ENCODE assay signal across 23 cellular contexts in genomic region chrX:120311632-120312000, GRCh38. TPM values are rescaled to one million over a fixed set of nuclear protein-coding genes. Genes with fewer than 3 reads are reported as not detected.
DNase-seq lines count a peak whose midpoint lies in the region; ATAC-seq and TF ChIP-seq lines count a peak whose summit lies in the region.
"Had no signal": no experiment of that assay in that cellular context is flagged by ENCODE, and none has a peak within 500 bp of the region (broad histone marks: within the 10 kb centered on the region; RNA-seq: fewer than 3 reads in every experiment).

No MANE protein-coding gene starts in this region.

- no peaks in the 10 kb centered on the region for H3K79me1 ChIP-seq in neuronal stem cell (ENCODE audit: low read depth, low read length)

- H3K4me3 ChIP-seq in neuronal stem cell (ENCODE audit: low read length in 2 of 2) (no peak overlapping the region), mammary epithelial cell (replicated peaks in 1 of 3; ENCODE audit: insufficient read depth in 1 of 3, low read depth in 2 of 3, low read length in 3 of 3) (no peak overlapping the region)

- peak overlapping the region; percentile 2 for H3K4me2 ChIP-seq in neuronal stem cell (ENCODE audit: insufficient read depth, low read length, poor library complexity, severe bottlenecking)
- no peak overlapping the region for H3K4me2 ChIP-seq in mammary epithelial cell (ENCODE audit: insufficient read depth, low read depth, low read length)

- H4K91ac ChIP-seq in neuronal stem cell (ENCODE audit: low read depth, low read length, poor library complexity) = no peak overlapping the region

- peaks cover 0 to 70% (median 10%) of the 10 kb centered on the region in 3 experiments for H3K27me3 ChIP-seq in neuronal stem cell (ENCODE audit: control insufficient read depth in 3 of 3, insufficient read depth in 3 of 3, low read depth in 1 of 3, low read length in 3 of 3)
- H3K27me3 ChIP-seq in mammary epithelial cell (ENCODE audit: insufficient read depth, low read length) = no peaks in the 10 kb centered on the region

- dilution Hi-C loops in mammary epithelial cell (cut with HindIII; ENCODE audit: low sequenced_read_pairs) = loop anchor here (5.0 kb wide), 1 partner anchor 69 kb away; no protein-coding TSS in a partner anchor

- H3K18ac ChIP-seq in neuronal stem cell (ENCODE audit: low read length) = no peak overlapping the region

- ATAC-seq in GM21447 (IDR thresholded peaks at IDR 0.05; ENCODE audit: unreplicated experiment) = no peak
- ATAC-seq: activated CD8-positive, alpha-beta T cell treated with anti-CD3 and anti-CD28 coated beads for 36 hours had no signal

- in situ Hi-C loops in mammary epithelial cell (cut with MboI; ENCODE audit: low sequenced_read_pairs in 2 of 2) = no loop called here

- H3K4ac ChIP-seq in neuronal stem cell (ENCODE audit: low read length) = no peak overlapping the region

- H3K79me2 ChIP-seq in mammary epithelial cell (ENCODE audit: insufficient read depth, low read length) = no peaks in the 10 kb centered on the region

- H3K36me3 ChIP-seq in neuronal stem cell (replicated peaks in 1 of 2; ENCODE audit: control insufficient read depth in 2 of 2, insufficient read depth in 2 of 2, low read length in 2 of 2) (no peaks in the 10 kb centered on the region), mammary epithelial cell (ENCODE audit: insufficient read depth, low read length) (no peaks in the 10 kb centered on the region)
- H3K36me3 ChIP-seq: gastroesophageal sphincter, lower lobe of right lung, stomach had no signal

- no CpG with 5 or more reads among the region's 3 CpGs for WGBS in neuronal stem cell (ENCODE audit: extremely low coverage in 2 of 2, insufficient read length in 2 of 2, insufficient replicate concordance in 1 of 2), 2 donors
- WGBS in mammary epithelial cell (ENCODE audit: low coverage, missing lambda C conversion rate) = 30% methylated on average over 2 of the region's 3 CpGs

- H3K9me3 ChIP-seq in neuronal stem cell (replicated peaks in 1 of 2; ENCODE audit: control insufficient read depth in 2 of 2, insufficient read depth in 1 of 2, low read depth in 1 of 2, low read length in 2 of 2) (no peaks in the 10 kb centered on the region), mammary epithelial cell (replicated peaks; ENCODE audit: insufficient read depth, low read length) (no peaks in the 10 kb centered on the region)
- H3K9me3 ChIP-seq: A549, gastroesophageal sphincter, lower lobe of right lung had no signal

- H3K14ac ChIP-seq in neuronal stem cell (ENCODE audit: low read length) = no peak overlapping the region

- no TSS peak for BruUV-seq in mammary epithelial cell (replicated peaks; lab: Mats Ljungman, UMichigan)

- peak; percentile 39 for DNase-seq in NCI-H2196 (lab: John Stamatoyannopoulos, UW; ENCODE audit: unreplicated experiment)
- no peak for DNase-seq in NCI-H2196 treated with DMSO at 0.1 percent for 48 hours (lab: John Stamatoyannopoulos, UW; ENCODE audit: unreplicated experiment)
- peak; percentile 30 for DNase-seq in NCI-H1105 (lab: John Stamatoyannopoulos, UW)
- peak; percentile 11 for DNase-seq in astrocyte of the hippocampus (ENCODE audit: low read depth, low spot score)
- DNase-seq in neuronal stem cell (ENCODE audit: low spot score) = no peak
- no peak for DNase-seq in RKO (ENCODE audit: low spot score)
- no peak for DNase-seq in mammary epithelial cell
- DNase-seq: CD4-positive, CD25-positive, alpha-beta regulatory T cell; dermis blood vessel endothelial cell; naive thymus-derived CD8-positive, alpha-beta T cell; stomach had no signal

- H2BK120ac ChIP-seq in neuronal stem cell (ENCODE audit: low read depth, low read length) = no peak overlapping the region

- intact Hi-C loops in mammary epithelial cell (cut with micrococcal nuclease) = no loop called here

- no peak overlapping the region for H4K8ac ChIP-seq in neuronal stem cell (ENCODE audit: low read depth, low read length)

- no peaks in the 10 kb centered on the region for H4K20me1 ChIP-seq in mammary epithelial cell (ENCODE audit: insufficient read depth, low read length)

- H2BK5ac ChIP-seq in neuronal stem cell (ENCODE audit: low read length) = no peak overlapping the region

- no peak overlapping the region for H3K9ac ChIP-seq in neuronal stem cell (ENCODE audit: low read depth, low read length, poor library complexity)
- no peak overlapping the region for H3K9ac ChIP-seq in mammary epithelial cell (ENCODE audit: insufficient read depth, low read length)

- TF ChIP-seq CTCF in mammary epithelial cell (conservative IDR thresholded peaks at IDR 0.05 in 1 of 2, IDR thresholded peaks at IDR 0.05 in 1 of 2; ENCODE audit: extremely low read depth in 1 of 2, insufficient read depth in 1 of 2, low read depth in 1 of 2, low read length in 2 of 2) = no peak

- no peak overlapping the region for H2AK5ac ChIP-seq in neuronal stem cell (ENCODE audit: low read depth, low read length)

- CTCF ChIA-PET in mammary epithelial cell (lab: Charles Lee; ENCODE audit: low non-redundant PET) = no interaction called here

- H3K4me1 ChIP-seq in neuronal stem cell (ENCODE audit: control insufficient read depth in 2 of 2, insufficient read depth in 1 of 2, low read depth in 1 of 2, low read length in 2 of 2) = peaks cover 4% of the 10 kb centered on the region in 2 donors
- peaks cover 16% of the 10 kb centered on the region for H3K4me1 ChIP-seq in mammary epithelial cell (ENCODE audit: insufficient read depth, low read length)

- H2AFZ ChIP-seq in neuronal stem cell (ENCODE audit: low read length) (peak overlapping the region; percentile 90), mammary epithelial cell (ENCODE audit: low read depth, low read length) (no peak overlapping the region)

- H3K23ac ChIP-seq in neuronal stem cell (ENCODE audit: low read depth, low read length, poor library complexity) = no peak overlapping the region

- H2BK12ac ChIP-seq in neuronal stem cell (ENCODE audit: low read length) = no peak overlapping the region

- H3K27ac ChIP-seq in neuronal stem cell (replicated peaks; ENCODE audit: low read length) = no peak overlapping the region
- H3K27ac ChIP-seq in mammary epithelial cell (ENCODE audit: insufficient read depth, low read depth, low read length) = no peak overlapping the region
- H3K27ac ChIP-seq: A549, lower lobe of right lung, stomach, VCaP had no signal

- H2BK15ac ChIP-seq in neuronal stem cell (ENCODE audit: low read length) = no peak overlapping the region

RNA-seq across cellular contexts. Expression of gene TMEM255A, which starts 0.4 kb away (rescaled TPM):
- 7.2 TPM for polyA plus RNA-seq in neuronal stem cell (2013, experiment 1 of 2)
- polyA plus RNA-seq in neuronal stem cell (2013, experiment 2 of 2) = 7.0 TPM
- under 1 TPM in 1 of 2 donors, not detected in 1; 0.40 TPM for total RNA-seq in mammary epithelial cell
- polyA plus RNA-seq in mammary epithelial cell = 0.43 TPM
- polyA minus RNA-seq in mammary epithelial cell = not detected
- total RNA-seq: activated CD8-positive, alpha-beta T cell treated with anti-CD3 and anti-CD28 coated beads for 36 hours; CD4-positive, CD25-positive, alpha-beta regulatory T cell; dermis blood vessel endothelial cell; T-helper 1 cell treated with Interleukin-12 subunit alpha and Interleukin-12 subunit beta and Interleukin-4 antibody, amounts not matched to agents 30 ng/mL and 1 ng/mL, for 36 hours had no signal

RNA-seq across cellular contexts. Expression of gene ATP1B4, which starts 50.3 kb away (rescaled TPM):
- not detected for polyA plus RNA-seq in neuronal stem cell (2013, experiment 1 of 2)
- polyA plus RNA-seq in neuronal stem cell (2013, experiment 2 of 2) = not detected
- not detected for total RNA-seq in mammary epithelial cell
- polyA plus RNA-seq in mammary epithelial cell = not detected
- polyA minus RNA-seq in mammary epithelial cell = not detected
- total RNA-seq: activated CD8-positive, alpha-beta T cell treated with anti-CD3 and anti-CD28 coated beads for 36 hours; CD4-positive, CD25-positive, alpha-beta regulatory T cell; dermis blood vessel endothelial cell; gastroesophageal sphincter; HepG2; lower lobe of right lung; M059J; naive thymus-derived CD8-positive, alpha-beta T cell; Right ventricle myocardium inferior; stomach; T-helper 1 cell treated with Interleukin-12 subunit alpha and Interleukin-12 subunit beta and Interleukin-4 antibody, amounts not matched to agents 30 ng/mL and 1 ng/mL, for 36 hours had no signal
- polyA plus RNA-seq: A549; CD4-positive, CD25-positive, alpha-beta regulatory T cell; esophagus; HepG2; naive thymus-derived CD8-positive, alpha-beta T cell; stomach; urinary bladder had no signal

Comparison
In these comparisons a context has a peak if more than half of its experiments do, and no peak if none do; other contexts are left out.
1. DNase-seq: peak in NCI-H2196 (single experiment), NCI-H1105 (single experiment) and astrocyte of the hippocampus (single experiment); none in NCI-H2196 treated with DMSO at 0.1 percent for 48 hours (single experiment), neuronal stem cell (single experiment), RKO (single experiment) and mammary epithelial cell (single experiment).